Comparison of ENCODE assay signal across 19 cellular contexts in the genomic region with DNA sequence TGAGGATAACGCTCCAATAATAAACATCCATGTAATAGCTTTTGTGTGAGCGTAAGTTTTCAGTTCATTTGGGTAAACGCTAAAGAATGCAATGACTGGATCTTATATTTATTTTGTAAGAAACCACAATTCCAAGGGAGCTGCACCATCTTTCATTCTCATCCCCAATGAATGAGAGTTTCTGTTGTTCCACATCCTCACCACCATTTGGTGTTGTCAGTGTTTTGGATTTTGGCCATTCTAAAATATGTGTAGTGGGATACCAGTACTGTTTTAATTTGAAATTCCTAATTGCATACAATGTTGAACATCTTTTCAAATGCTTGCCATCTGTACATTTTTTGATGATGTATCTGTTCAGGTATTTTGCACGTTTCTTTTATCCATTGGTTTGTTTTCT. TPM values are rescaled to one million over a fixed set of nuclear protein-coding genes. Genes with fewer than 3 reads are reported as not detected.
DNase-seq lines count a peak whose midpoint lies in the region; ATAC-seq, FAIRE-seq and TF ChIP-seq lines count a peak whose summit lies in the region.
"Had no signal": no experiment of that assay in that cellular context is flagged by ENCODE, and none has a peak within 500 bp of the region (broad histone marks: within the 10 kb centered on the region; RNA-seq: fewer than 3 reads in every experiment).

No MANE protein-coding gene starts in this region.

- H3K4me1 ChIP-seq in pancreas, result no peaks in the 10 kb centered on the region

- POLR2A ChIA-PET in AG04449 (lab: Yijun Ruan, JAX), result no interaction called here

- H3K36me3 ChIP-seq in pancreas, result no peaks in the 10 kb centered on the region
- H3K36me3 ChIP-seq: MG63 had no signal

- H3K9me3 ChIP-seq in pancreas, result no peaks in the 10 kb centered on the region
- H3K9me3 ChIP-seq: MG63 had no signal

- FAIRE-seq in pancreas (lab: Jason Lieb, UNC), result no peak
- no peak for FAIRE-seq in GM12891 (lab: Jason Lieb, UNC)

- ATAC-seq in HG02884 (IDR thresholded peaks at IDR 0.05; ENCODE audit: unreplicated experiment) (no peak), pancreas (no peak), GM19324 (IDR thresholded peaks at IDR 0.05; ENCODE audit: low FRiP score, unreplicated experiment) (no peak)
- ATAC-seq: Right ventricle myocardium inferior had no signal

- no peak for TF ChIP-seq POLR2A in GM12891 (IDR thresholded peaks at IDR 0.05; ENCODE audit: low read depth, low read length)

- intact Hi-C loops in pancreas (cut with DNase I), result no loop called here

- TF ChIP-seq CTCF in AG04449 (IDR thresholded peaks at IDR 0.05; ENCODE audit: insufficient read depth, low read length, missing control alignments) (no peak), HFF-Myc (IDR thresholded peaks at IDR 0.05; ENCODE audit: low read depth, low read length, missing control alignments) (no peak), pancreas (IDR thresholded peaks at IDR 0.05) (no peak)

- H3K27me3 ChIP-seq in pancreas, result no peaks in the 10 kb centered on the region
- H3K27me3 ChIP-seq: MG63 had no signal

- DNase-seq in AG04449 (ENCODE audit: low read depth, low spot score) (peak; percentile 34), HFF-Myc (ENCODE audit: extremely low read depth, low read depth) (peak; percentile 22), amniotic epithelial cell (ENCODE audit: low read depth) (peak; percentile 3), fibroblast of peridontal ligament (ENCODE audit: extremely low read depth) (peak; percentile 85), pancreas (no peak), GM12891 (ENCODE audit: insufficient read length, low spot score) (no peak)
- DNase-seq: 8988T; CD4-positive, alpha-beta memory T cell; DMS79 treated with DMSO at 0.1 percent for 48 hours; H7; KG1; MG63; NCI-H1105; NCI-H1694 treated with DMSO at 0.1 percent for 48 hours; NCI-H748 treated with DMSO at 0.1 percent for 48 hours had no signal

- CTCF ChIA-PET in AG04449 (lab: Yijun Ruan, JAX), result no interaction called here

- H3K4me3 ChIP-seq in AG04449 (ENCODE audit: low read depth, low read length), result no peak overlapping the region
- H3K4me3 ChIP-seq in HFF-Myc (replicated peaks; ENCODE audit: low read depth, low read length), result no peak overlapping the region
- no peak overlapping the region for H3K4me3 ChIP-seq in pancreas
- H3K4me3 ChIP-seq: MG63, SK-N-MC had no signal

- H3K27ac ChIP-seq in pancreas, result no peak overlapping the region
- H3K27ac ChIP-seq: SK-N-MC had no signal

- WGBS in pancreas, 2 donors, result 72 to 73% methylated on average over 4 of the region's 4 CpGs

TF ChIP-seq in GM12891, 5 proteins besides CTCF, POLR2A, EP300 and RAD21:
- no peak for TF ChIP-seq POU2F2 (IDR thresholded peaks at IDR 0.05; ENCODE audit: low read depth, low read length)
- TF ChIP-seq PAX5 (IDR thresholded peaks at IDR 0.05; ENCODE audit: insufficient read depth, low read length, severe bottlenecking), result no peak
- TF ChIP-seq POLR2AphosphoS5 (IDR thresholded peaks at IDR 0.05; ENCODE audit: low read depth, low read length), result no peak
- no peak for TF ChIP-seq TAF1 (IDR thresholded peaks at IDR 0.05; ENCODE audit: low read depth, low read length)
- TF ChIP-seq SPI1 (IDR thresholded peaks at IDR 0.05; ENCODE audit: low read depth, low read length), result no peak

RNA-seq across cellular contexts. Expression of a gene that starts 50.9 kb away (rescaled TPM):
- total RNA-seq in pancreas, result under 1 TPM; 0.14 to 0.28 (median 0.21) TPM
- under 1 TPM; 0.19 TPM for polyA plus RNA-seq in pancreas
- polyA plus RNA-seq in GM12891 (2012; ENCODE audit: low read depth, missing spikeins), result not detected
- total RNA-seq: CD4-positive, alpha-beta memory T cell had no signal
- polyA plus RNA-seq: CD4-positive, alpha-beta memory T cell had no signal

Comparison
In these comparisons a context has a peak if more than half of its experiments do, and no peak if none do; other contexts are left out.
1. DNase-seq: peak in AG04449 (single experiment), HFF-Myc (single experiment), amniotic epithelial cell (single experiment) and fibroblast of peridontal ligament (single experiment); none in pancreas (0 of 6) and GM12891 (single experiment).